ENCODE assay signal across 8 cellular contexts in genomic region chr2:187842978-187843847, GRCh38.
A peak's percentile ranks its signal among the peaks of the same experiment; 100 is the strongest.
DNase-seq lines count a peak whose midpoint lies in the region; ATAC-seq and TF ChIP-seq lines count a peak whose summit lies in the region.

No MANE protein-coding gene starts in this region.

- in situ Hi-C loops in Caki2 (cut with HindIII; ENCODE audit: low pct_unique_long_range_greater_than_20kb, low sequenced_read_pairs) = no loop called here

- ATAC-seq in GM19438 (IDR thresholded peaks at IDR 0.05; ENCODE audit: low read depth, unreplicated experiment) (peak; percentile 68), RWPE2 (ENCODE audit: low read depth) (peak; percentile 56; the same call in 2 of the 3 replicates)

- H3K4me1 ChIP-seq in RWPE2 (ENCODE audit: insufficient read depth, poor library complexity, severe bottlenecking) (no peaks in the 10 kb centered on the region), suprapubic skin (no peaks in the 10 kb centered on the region)

- no peaks in the 10 kb centered on the region for H3K9me3 ChIP-seq in RWPE2 (ENCODE audit: severe bottlenecking)
- H3K9me3 ChIP-seq in suprapubic skin = no peaks in the 10 kb centered on the region

- no peaks in the 10 kb centered on the region for H3K27me3 ChIP-seq in RWPE2 (ENCODE audit: insufficient read depth, poor library complexity, severe bottlenecking)
- H3K27me3 ChIP-seq in suprapubic skin = no peaks in the 10 kb centered on the region

- DNase-seq in Caki2 (ENCODE audit: low read depth) (peak; percentile 48), RWPE2 (ENCODE audit: low spot score) (no peak), fibroblast of mammary gland (ENCODE audit: low read depth) (peak; percentile 76), pulmonary artery endothelial cell (ENCODE audit: low read depth, low spot score) (peak; percentile 40), suprapubic skin (ENCODE audit: low spot score in 2 of 2) (no peak)
- peak; percentile 57 for DNase-seq in Jurkat, Clone E6-1 (ENCODE audit: low read depth, low spot score)
- no peak for DNase-seq in activated effector memory CD4-positive, alpha-beta T cell treated with Interleukin-2 at 50 U/mL for 16 hours

- H3K27ac ChIP-seq in RWPE2 (ENCODE audit: poor library complexity, severe bottlenecking) (no peak overlapping the region), suprapubic skin (no peak overlapping the region)

- TF ChIP-seq EP300 in suprapubic skin (IDR thresholded peaks at IDR 0.05) = no peak

- 48% methylated on average over 8 of the region's 8 CpGs for WGBS in suprapubic skin

- no peak for TF ChIP-seq POLR2A in suprapubic skin (IDR thresholded peaks at IDR 0.05)

- H3K4me3 ChIP-seq in Jurkat, Clone E6-1 (ENCODE audit: low read length) = no peak overlapping the region
- H3K4me3 ChIP-seq in RWPE2 (ENCODE audit: severe bottlenecking) = no peak overlapping the region
- H3K4me3 ChIP-seq in fibroblast of mammary gland (ENCODE audit: control insufficient read depth, low read depth, low read length) = no peak overlapping the region
- no peak overlapping the region for H3K4me3 ChIP-seq in suprapubic skin

- H3K36me3 ChIP-seq in RWPE2 (ENCODE audit: low read depth) (no peaks in the 10 kb centered on the region), suprapubic skin (no peaks in the 10 kb centered on the region)

- peak; percentile 79 for TF ChIP-seq CTCF in RWPE2 (IDR thresholded peaks at IDR 0.05; ENCODE audit: poor library complexity, severe bottlenecking)
- TF ChIP-seq CTCF in fibroblast of mammary gland (conservative IDR thresholded peaks at IDR 0.05; ENCODE audit: control insufficient read depth, insufficient read depth, low read depth, low read length) = peak; percentile 68
- TF ChIP-seq CTCF in suprapubic skin (IDR thresholded peaks at IDR 0.05) = peak in 1 of 2 donors; percentile 38

Comparison
In these comparisons a context has a peak if more than half of its experiments do, and no peak if none do; other contexts are left out.
1. DNase-seq: peak in Caki2 (single experiment), Jurkat, Clone E6-1 (single experiment), fibroblast of mammary gland (single experiment) and pulmonary artery endothelial cell (single experiment); none in RWPE2 (single experiment), activated effector memory CD4-positive, alpha-beta T cell treated with Interleukin-2 at 50 U/mL for 16 hours (single experiment) and suprapubic skin (0 of 2).